Comparison of ENCODE assay signal across 8 cellular contexts in the genomic region with DNA sequence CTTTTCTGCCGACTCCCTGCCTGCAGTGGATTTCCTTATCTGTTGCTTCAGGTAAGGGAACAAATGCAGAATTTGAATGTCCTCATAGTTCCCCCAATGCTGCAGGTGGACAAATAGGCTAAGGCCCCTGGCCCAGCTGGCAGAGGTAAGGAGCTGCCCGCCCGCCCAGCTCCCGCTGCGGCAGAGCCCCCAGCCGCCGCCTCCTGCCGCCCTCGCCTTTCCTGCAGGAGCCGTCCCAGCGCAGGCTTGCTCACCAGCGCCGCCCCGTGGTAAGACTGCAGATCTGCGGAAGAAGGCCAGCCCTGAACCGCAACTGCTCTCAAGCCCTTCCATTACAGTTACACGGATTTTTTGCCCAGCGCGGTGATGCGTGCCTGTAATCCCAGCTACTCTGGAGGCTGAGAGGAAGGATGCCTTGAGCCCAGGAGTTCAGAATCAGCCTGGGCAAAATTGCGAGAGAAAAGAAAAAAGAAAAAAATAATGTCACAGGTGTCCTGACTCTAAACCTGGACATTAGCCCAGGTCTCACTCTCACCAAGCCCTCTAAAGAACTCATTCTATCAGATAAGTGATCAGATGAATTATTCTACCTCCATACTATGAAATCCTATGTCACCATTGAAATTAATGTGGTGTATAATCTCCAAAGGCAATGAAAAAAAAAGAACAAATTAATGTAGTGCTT. TPM values are rescaled to one million over a fixed set of nuclear protein-coding genes. Genes with fewer than 3 reads are reported as not detected.
DNase-seq lines count a peak whose midpoint lies in the region; ATAC-seq and TF ChIP-seq lines count a peak whose summit lies in the region.

No MANE protein-coding gene starts in this region.

- H3K27ac ChIP-seq in heart right ventricle (peak overlapping the region in 1 of 10 donors; percentile 90), psoas muscle (no peak overlapping the region)

- WGBS in heart right ventricle, 2 donors: 3 to 5% methylated on average over 21 of the region's 21 CpGs
- WGBS in psoas muscle, 3 donors: 2 to 4% (median 3%) methylated on average over 21 of the region's 21 CpGs

- H4K20me1 ChIP-seq in Loucy (ENCODE audit: insufficient read depth, low read length, poor library complexity, severe bottlenecking): no peaks in the 10 kb centered on the region

- no peak overlapping the region for H3K4me3 ChIP-seq in GM12864 (ENCODE audit: low read depth, low read length)
- peak overlapping the region; percentile 63 for H3K4me3 ChIP-seq in Loucy (ENCODE audit: low read length, poor library complexity, severe bottlenecking)
- H3K4me3 ChIP-seq in adipocyte (ENCODE audit: low read length): no peak overlapping the region
- H3K4me3 ChIP-seq in heart right ventricle: peak overlapping the region in 6 of 10 donors; percentile 14 to 31 (median 24)
- H3K4me3 ChIP-seq in psoas muscle: peak overlapping the region; percentile 54

- H3K9ac ChIP-seq in Loucy (ENCODE audit: low read depth, low read length, poor library complexity, severe bottlenecking) (peak overlapping the region; percentile 55), adipocyte (ENCODE audit: low read length) (no peak overlapping the region)

- ATAC-seq in heart right ventricle: peak; percentile 74 to 86 (median 76)
- peak; percentile 86 to 94 (median 91) for ATAC-seq in psoas muscle
- no peak for ATAC-seq in HG02870 (IDR thresholded peaks at IDR 0.05; ENCODE audit: unreplicated experiment)

- peak overlapping the region; percentile 75 for H3K4me2 ChIP-seq in Loucy (ENCODE audit: low read depth, low read length, poor library complexity, severe bottlenecking)

- H3K9me2 ChIP-seq in Loucy (replicated peaks; ENCODE audit: low read depth, low read length): no peaks in the 10 kb centered on the region

- no peaks in the 10 kb centered on the region for H3K27me3 ChIP-seq in Loucy (ENCODE audit: insufficient read depth, low read length, poor library complexity, severe bottlenecking)
- H3K27me3 ChIP-seq in adipocyte (replicated peaks; ENCODE audit: control insufficient read depth, insufficient read depth, low read length): no peaks in the 10 kb centered on the region
- peaks cover 0 to 1% (median 0%) of the 10 kb centered on the region in 7 donors for H3K27me3 ChIP-seq in heart right ventricle
- no peaks in the 10 kb centered on the region for H3K27me3 ChIP-seq in psoas muscle (ENCODE audit: insufficient read depth in 3 of 3, low read length in 2 of 3)

- intact Hi-C loops in heart right ventricle (cut with DNase I): loop anchor here in 8 of 10 donors (1.0 to 10.0 kb wide), 10 partner anchors 70 to 302 kb away; a partner anchor contains a TSS
- intact Hi-C loops in psoas muscle (cut with DNase I): loop anchor here (5.0 to 10.0 kb wide), 4 partner anchors 62 to 300 kb away; no protein-coding TSS in a partner anchor

- no peak for DNase-seq in GM12864 (ENCODE audit: low read depth)
- peak; percentile 43 for DNase-seq in SW480 (ENCODE audit: low spot score)
- DNase-seq in adipocyte (ENCODE audit: low read depth): peak; percentile 86
- DNase-seq in heart right ventricle: peak; percentile 64 to 83
- DNase-seq in psoas muscle: peak; percentile 71 to 88
- DNase-seq in NCI-H226: no peak

- H3K9me3 ChIP-seq in Loucy (ENCODE audit: insufficient read depth, low read depth, low read length): no peaks in the 10 kb centered on the region
- no peaks in the 10 kb centered on the region for H3K9me3 ChIP-seq in adipocyte (ENCODE audit: control insufficient read depth, low read length)
- no peaks in the 10 kb centered on the region for H3K9me3 ChIP-seq in heart right ventricle
- no peaks in the 10 kb centered on the region for H3K9me3 ChIP-seq in psoas muscle

- H3K4me1 ChIP-seq in Loucy (ENCODE audit: insufficient read depth, low read length, poor library complexity, severe bottlenecking) (peaks cover 34% of the 10 kb centered on the region), adipocyte (ENCODE audit: control insufficient read depth, insufficient read depth, low read length) (peaks cover 17% of the 10 kb centered on the region), heart right ventricle (peaks cover 0 to 53% (median 29%) of the 10 kb centered on the region in 9 donors), psoas muscle (peaks cover 13% of the 10 kb centered on the region)

- peak overlapping the region; percentile 79 for H2AFZ ChIP-seq in Loucy (ENCODE audit: low read length)

- H3K79me2 ChIP-seq in Loucy (ENCODE audit: insufficient read depth, low read length): no peaks in the 10 kb centered on the region

- H3K36me3 ChIP-seq in Loucy (ENCODE audit: insufficient read depth, low read length): no peaks in the 10 kb centered on the region
- H3K36me3 ChIP-seq in adipocyte (ENCODE audit: control insufficient read depth, insufficient read depth, low read length, severe bottlenecking): no peaks in the 10 kb centered on the region
- no peaks in the 10 kb centered on the region for H3K36me3 ChIP-seq in heart right ventricle
- no peaks in the 10 kb centered on the region for H3K36me3 ChIP-seq in psoas muscle (ENCODE audit: insufficient read depth in 1 of 2, low read depth in 1 of 2)

- TF ChIP-seq CTCF in GM12864 (IDR thresholded peaks at IDR 0.05; ENCODE audit: low read depth, low read length, missing control alignments) (peak; percentile 95), Loucy (conservative IDR thresholded peaks at IDR 0.05; ENCODE audit: low read length) (peak; percentile 93), heart right ventricle (IDR thresholded peaks at IDR 0.05) (peak; percentile 88 to 98 (median 93)), psoas muscle (IDR thresholded peaks at IDR 0.05) (peak; percentile 97)

- H3F3A ChIP-seq in Loucy (ENCODE audit: low read depth): no peaks in the 10 kb centered on the region

RNA-seq across cellular contexts. Expression of a gene that starts 51.2 kb away (rescaled TPM):
- total RNA-seq in heart right ventricle (1 to 10 TPM in 1 of 10 donors, under 1 TPM in 8, not detected in 1; 0.26 to 1.1 (median 0.42) TPM), psoas muscle (1 to 10 TPM in 2 of 4 donors, under 1 TPM in 2; 0.34 to 1.3 (median 0.73) TPM)
- polyA plus RNA-seq in heart right ventricle (under 1 TPM; 0.22 to 0.23 TPM), psoas muscle (under 1 TPM; 0.13 to 0.59 (median 0.58) TPM)

Comparison
In these comparisons a context has a peak if more than half of its experiments do, and no peak if none do; other contexts are left out.
1. DNase-seq: peak in SW480 (single experiment), adipocyte (single experiment), heart right ventricle (2 of 2) and psoas muscle (2 of 2); none in GM12864 (single experiment) and NCI-H226 (single experiment).
2. H3K4me3 ChIP-seq: peak in Loucy (single experiment), heart right ventricle (6 of 10) and psoas muscle (single experiment); none in GM12864 (single experiment) and adipocyte (single experiment).
3. Peak in every context shown above with its lines, with median percentiles within 50 percentile points of each other: CTCF ChIP-seq.